In genomic region chr7:134908289-134908688, GRCh38 we compare ENCODE assay signal across 13 cellular contexts.
DNase-seq lines count a peak whose midpoint lies in the region; ATAC-seq and TF ChIP-seq lines count a peak whose summit lies in the region.
"Had no signal": no experiment of that assay in that cellular context is flagged by ENCODE, and none has a peak within 500 bp of the region (broad histone marks: within the 10 kb centered on the region; RNA-seq: fewer than 3 reads in every experiment).

No MANE protein-coding gene starts in this region.

- peak; percentile 75 for ATAC-seq in stimulated activated naive CD8-positive, alpha-beta T cell treated with anti-CD3 and anti-CD28 coated beads, Interleukin-15, amount 100 ng/mL, for 72 hours
- no peak for ATAC-seq in stimulated activated naive CD8-positive, alpha-beta T cell treated with anti-CD3 and anti-CD28 coated beads, Interleukin-15, Interleukin-2, amounts not matched to agents 100 U/mL and 50 U/mL, for 24 hours
- no peak for ATAC-seq in GM18511 (IDR thresholded peaks at IDR 0.05; ENCODE audit: unreplicated experiment)

- H3K4me3 Mint-ChIP-seq in stimulated activated naive CD8-positive, alpha-beta T cell treated with anti-CD3 and anti-CD28 coated beads, Interleukin-15, amount 100 ng/mL, for 72 hours = no peak overlapping the region
- H3K4me3 Mint-ChIP-seq: B cell; natural killer cell treated with Interleukin-12 subunit alpha and Interleukin-12 subunit beta and Interleukin-15 and Interleukin-18, amount 100 ng/mL, for 72 hours had no signal

- no peak overlapping the region for H2AFZ ChIP-seq in hepatocyte

- H3K9me3 Mint-ChIP-seq in stimulated activated naive CD8-positive, alpha-beta T cell treated with anti-CD3 and anti-CD28 coated beads, Interleukin-15, amount 100 ng/mL, for 72 hours = no peaks in the 10 kb centered on the region
- H3K9me3 Mint-ChIP-seq: natural killer cell treated with Interleukin-12 subunit alpha and Interleukin-12 subunit beta and Interleukin-15 and Interleukin-18, amount 100 ng/mL, for 72 hours had no signal

- no peak for DNase-seq in stimulated activated naive CD8-positive, alpha-beta T cell treated with anti-CD3 and anti-CD28 coated beads, Interleukin-15, amount 100 ng/mL, for 72 hours
- no peak for DNase-seq in stimulated activated naive CD8-positive, alpha-beta T cell treated with anti-CD3 and anti-CD28 coated beads, Interleukin-15, Interleukin-2, amounts not matched to agents 100 U/mL and 50 U/mL, for 24 hours
- DNase-seq in RKO (ENCODE audit: low spot score) = peak; percentile 25
- no peak for DNase-seq in hepatocyte (ENCODE audit: low spot score)
- no peak for DNase-seq in DMS79 treated with DMSO at 0.1 percent for 48 hours (lab: John Stamatoyannopoulos, UW)
- DNase-seq in cerebellar cortex (ENCODE audit: low spot score) = no peak
- no peak for DNase-seq in NCI-H524 (lab: John Stamatoyannopoulos, UW)
- DNase-seq: anterior cingulate cortex; NCI-H2081 treated with DMSO at 0.1 percent for 48 hours; stimulated activated CD4-positive, alpha-beta T cell treated with anti-CD3 and anti-CD28 coated beads, Interleukin-15, amount 100 ng/mL, for 24 hours had no signal

- H3K27ac Mint-ChIP-seq in stimulated activated naive CD8-positive, alpha-beta T cell treated with anti-CD3 and anti-CD28 coated beads, Interleukin-15, amount 100 ng/mL, for 72 hours = no peak overlapping the region
- H3K27ac Mint-ChIP-seq: B cell; natural killer cell treated with Interleukin-12 subunit alpha and Interleukin-12 subunit beta and Interleukin-15 and Interleukin-18, amount 100 ng/mL, for 72 hours had no signal

- H3K27me3 ChIP-seq in hepatocyte = no peaks in the 10 kb centered on the region

- H4K20me1 ChIP-seq in hepatocyte (ENCODE audit: insufficient read depth, poor library complexity, severe bottlenecking) = no peaks in the 10 kb centered on the region

- H3K4me1 ChIP-seq in hepatocyte (ENCODE audit: insufficient read depth) = peaks cover 16% of the 10 kb centered on the region

- no peaks in the 10 kb centered on the region for H3K9me2 ChIP-seq in hepatocyte (replicated peaks; ENCODE audit: insufficient read depth)

- no peaks in the 10 kb centered on the region for H3K27me3 Mint-ChIP-seq in stimulated activated naive CD8-positive, alpha-beta T cell treated with anti-CD3 and anti-CD28 coated beads, Interleukin-15, amount 100 ng/mL, for 72 hours

- WGBS in hepatocyte (ENCODE audit: low lambda C conversion rate, missing lambda C conversion rate) = 78% methylated on average over 3 of the region's 3 CpGs

- peak overlapping the region; percentile 30 for H3K27ac ChIP-seq in hepatocyte

- no peak overlapping the region for H3K4me2 ChIP-seq in hepatocyte

- H3K9me3 ChIP-seq in hepatocyte (ENCODE audit: low read depth) = no peaks in the 10 kb centered on the region

- H3K4me3 ChIP-seq in hepatocyte = no peak overlapping the region

- H3K36me3 ChIP-seq in hepatocyte (replicated peaks; ENCODE audit: insufficient read depth, low read depth) = no peaks in the 10 kb centered on the region

- TF ChIP-seq CTCF in hepatocyte (IDR thresholded peaks at IDR 0.05; ENCODE audit: poor library complexity) = no peak

- H3K79me2 ChIP-seq in hepatocyte = peaks cover 91% of the 10 kb centered on the region

- peaks cover 6% of the 10 kb centered on the region for H3K4me1 Mint-ChIP-seq in stimulated activated naive CD8-positive, alpha-beta T cell treated with anti-CD3 and anti-CD28 coated beads, Interleukin-15, amount 100 ng/mL, for 72 hours
